ENCODE assay signal across 29 cellular contexts in genomic region chr2:70240599-70240998, GRCh38.
"Had no signal": no experiment of that assay in that cellular context is flagged by ENCODE, and none has a peak within 500 bp of the region (broad histone marks: within the 10 kb centered on the region; RNA-seq: fewer than 3 reads in every experiment).

No MANE protein-coding gene starts in this region.

- DNase-seq: activated CD4-positive, alpha-beta T cell treated with anti-CD3 and anti-CD28 coated beads for 48 hours; activated CD4-positive, alpha-beta T cell treated with anti-CD3 and anti-CD28 coated beads, Interleukin-2, amount 50 U/mL, for 48 hours; activated CD8-positive, alpha-beta memory T cell treated with anti-CD3 and anti-CD28 coated beads for 24 hours; activated effector memory CD4-positive, alpha-beta T cell treated with Interleukin-2 at 50 U/mL for 16 hours; activated naive CD4-positive, alpha-beta T cell treated with anti-CD3 and anti-CD28 coated beads for 36 hours; amniotic stem cell; brain microvascular endothelial cell; endodermal cell; foreskin fibroblast; heart right ventricle; kidney glomerular epithelial cell; left lung; lower lobe of right lung; mesenchymal stem cell; naive thymus-derived CD8-positive, alpha-beta T cell; occipital lobe; right cardiac atrium; spleen; stimulated activated naive CD4-positive, alpha-beta T cell treated with Interleukin-2 at 50 U/mL for 16 hours; T-helper 17 cell; T1000; upper lobe of left lung; WERI-Rb-1 had no signal

- H3K4me3 Mint-ChIP-seq: activated naive CD4-positive, alpha-beta T cell treated with anti-CD3 and anti-CD28 coated beads for 36 hours; endodermal cell; T-helper 17 cell had no signal

- ATAC-seq: activated CD4-positive, CD25-positive, alpha-beta regulatory T cell treated with anti-CD3 and anti-CD28 coated beads, Interleukin-2, amount 50 U/mL, for 24 hours; esophagus mucosa; heart right ventricle; left lung; lower lobe of right lung; naive thymus-derived CD8-positive, alpha-beta T cell; right cardiac atrium; T-helper 17 cell had no signal

- H3K27ac Mint-ChIP-seq: activated naive CD4-positive, alpha-beta T cell treated with anti-CD3 and anti-CD28 coated beads for 36 hours; endodermal cell had no signal

- H3K27ac ChIP-seq: brain microvascular endothelial cell, heart right ventricle, left lung, lower lobe of right lung, spleen, thoracic aorta, upper lobe of left lung, vagina, WERI-Rb-1 had no signal

- H3K27me3 ChIP-seq: brain microvascular endothelial cell, heart right ventricle, left lung, spleen, upper lobe of left lung, vagina had no signal

- H3K27me3 Mint-ChIP-seq: naive thymus-derived CD8-positive, alpha-beta T cell; T-helper 17 cell had no signal

- H3K36me3 ChIP-seq: thoracic aorta had no signal

- H3K9me3 ChIP-seq: heart right ventricle, left lung, lower lobe of right lung, spleen, thoracic aorta, upper lobe of left lung, vagina had no signal

- FAIRE-seq: astrocyte had no signal

- H3K4me3 ChIP-seq: heart right ventricle, left lung, lower lobe of right lung, spleen, thoracic aorta, upper lobe of left lung, vagina had no signal

- H3K9me3 Mint-ChIP-seq: activated naive CD4-positive, alpha-beta T cell treated with anti-CD3 and anti-CD28 coated beads for 36 hours; endodermal cell; naive thymus-derived CD8-positive, alpha-beta T cell; neural crest cell had no signal
